In the genomic region with DNA sequence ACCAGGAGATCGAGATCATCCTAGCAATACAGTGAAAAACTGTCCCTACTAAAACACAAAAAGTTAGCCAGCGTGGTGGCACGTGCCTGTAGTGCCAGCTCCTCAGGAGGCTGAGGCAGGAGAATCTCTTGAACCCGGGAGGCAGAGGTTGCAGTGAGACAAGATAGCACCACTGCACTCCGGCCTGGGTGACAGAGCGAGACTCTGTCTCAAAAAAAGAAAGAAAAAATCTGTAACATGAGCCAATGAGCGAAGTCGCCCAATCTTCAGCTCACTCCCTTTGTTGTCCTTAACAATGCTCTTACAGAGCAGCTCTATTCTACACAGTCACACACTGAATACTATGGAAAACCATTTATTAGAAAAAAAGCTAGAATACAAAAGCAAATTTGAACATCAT, we compare ENCODE assay signal across 13 cellular contexts.
"Had no signal": no experiment of that assay in that cellular context is flagged by ENCODE, and none has a peak within 500 bp of the region (broad histone marks: within the 10 kb centered on the region; RNA-seq: fewer than 3 reads in every experiment).

No MANE protein-coding gene starts in this region.

- H3K4me1 ChIP-seq: right lobe of liver had no signal

- H3K36me3 ChIP-seq: right lobe of liver, spleen had no signal

- H3K27me3 Mint-ChIP-seq: activated CD4-positive, alpha-beta memory T cell treated with anti-CD3 and anti-CD28 coated beads for 36 hours; progenitor cell of endocrine pancreas; stimulated activated memory B cell treated with anti-CD40 and anti-IgM and Interleukin-4, amounts not matched to agents 10 μg/mL and 1 μg/mL and 100 μg/mL, for 72 hours; type B pancreatic cell had no signal

- H3K4me3 ChIP-seq: right lobe of liver, spleen had no signal

- DNase-seq: activated CD4-positive, alpha-beta memory T cell treated with anti-CD3 and anti-CD28 coated beads for 36 hours; activated CD4-positive, CD25-positive, alpha-beta regulatory T cell treated with anti-CD3 and anti-CD28 coated beads, Interleukin-2, amount 50 U/mL, for 72 hours; activated CD8-positive, alpha-beta memory T cell treated with anti-CD3 and anti-CD28 coated beads, Interleukin-2, amount 50 U/mL, for 4 hours; central memory CD4-positive, alpha-beta T cell; endodermal cell; left cardiac atrium; right lobe of liver; spleen; stimulated activated CD4-positive, alpha-beta T cell treated with anti-CD3 and anti-CD28 coated beads, Interleukin-1b, Interleukin-23, amount 100 ng/mL, for 48 hours had no signal

- H3K27ac Mint-ChIP-seq: activated CD4-positive, alpha-beta memory T cell treated with anti-CD3 and anti-CD28 coated beads for 36 hours; endodermal cell; progenitor cell of endocrine pancreas; stimulated activated memory B cell treated with anti-CD40 and anti-IgM and Interleukin-4, amounts not matched to agents 10 μg/mL and 1 μg/mL and 100 μg/mL, for 72 hours; T-helper 2 cell treated with Interferon-gamma antibody and Interleukin-4, amounts not matched to agents 5 μg/mL and 100 μg/mL, for 36 hours; type B pancreatic cell had no signal

- H3K27ac ChIP-seq: right lobe of liver, spleen had no signal

- H3K4me3 Mint-ChIP-seq: activated CD4-positive, alpha-beta memory T cell treated with anti-CD3 and anti-CD28 coated beads for 36 hours; endodermal cell; stimulated activated memory B cell treated with anti-CD40 and anti-IgM and Interleukin-4, amounts not matched to agents 10 μg/mL and 1 μg/mL and 100 μg/mL, for 72 hours; T-helper 2 cell treated with Interferon-gamma antibody and Interleukin-4, amounts not matched to agents 5 μg/mL and 100 μg/mL, for 36 hours; type B pancreatic cell had no signal

- H3K9me3 ChIP-seq: right lobe of liver, spleen had no signal

- H3K9me3 Mint-ChIP-seq: activated CD4-positive, alpha-beta memory T cell treated with anti-CD3 and anti-CD28 coated beads for 36 hours; endodermal cell; stimulated activated memory B cell treated with anti-CD40 and anti-IgM and Interleukin-4, amounts not matched to agents 10 μg/mL and 1 μg/mL and 100 μg/mL, for 72 hours; T-helper 2 cell treated with Interferon-gamma antibody and Interleukin-4, amounts not matched to agents 5 μg/mL and 100 μg/mL, for 36 hours; type B pancreatic cell had no signal

- ATAC-seq: left cardiac atrium; right lobe of liver; stimulated activated memory B cell treated with anti-CD40 and anti-IgM and Interleukin-4, amounts not matched to agents 10 μg/mL and 1 μg/mL and 100 μg/mL, for 72 hours had no signal

- H3K27me3 ChIP-seq: right lobe of liver, spleen had no signal
